ENCODE assay signal across 8 cellular contexts in the genomic region with DNA sequence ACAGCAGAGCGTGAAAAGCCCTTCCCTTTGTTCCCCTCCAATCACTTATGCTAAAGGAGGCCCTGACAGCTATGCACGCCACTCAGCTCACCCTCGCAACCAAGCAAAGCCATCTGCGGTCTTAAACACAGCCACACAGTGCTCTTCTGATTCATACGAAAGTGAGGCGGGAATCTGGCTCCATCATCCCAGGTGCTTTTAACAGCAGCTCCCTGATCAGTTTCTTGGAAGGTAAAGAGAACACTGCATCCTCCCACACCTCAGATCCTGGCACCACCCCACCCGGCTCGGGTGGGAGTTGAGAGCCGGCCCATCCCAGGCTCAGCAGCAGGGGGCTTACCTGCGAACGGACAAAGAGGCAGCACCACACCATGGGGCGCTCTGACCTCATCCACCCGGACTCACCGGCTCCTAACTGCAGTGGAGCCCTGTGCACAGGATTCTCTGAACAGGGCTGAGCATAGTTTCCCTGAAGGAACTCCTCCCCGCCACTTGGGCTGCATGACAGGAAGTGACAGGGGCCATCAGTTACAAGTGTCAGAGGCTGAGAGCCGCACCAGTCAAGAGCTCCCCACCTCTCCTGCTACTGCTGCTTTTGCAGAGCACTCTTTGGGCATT.
DNase-seq lines count a peak whose midpoint lies in the region; ATAC-seq and TF ChIP-seq lines count a peak whose summit lies in the region.

No MANE protein-coding gene starts in this region.

- TF ChIP-seq POLR2A in NB4 (IDR thresholded peaks at IDR 0.05; ENCODE audit: extremely low read depth, insufficient read length), result no peak

- no peak overlapping the region for H3K4me3 ChIP-seq in NB4 (ENCODE audit: low read depth, low read length)

- peak; percentile 48 for ATAC-seq in GM21529 (IDR thresholded peaks at IDR 0.05; ENCODE audit: unreplicated experiment)

- DNase-seq in DMS79 (lab: John Stamatoyannopoulos, UW) (peak; percentile 38), NB4 (ENCODE audit: low read depth) (peak; percentile 40), iPS-NIHi11 (ENCODE audit: low spot score) (peak; percentile 30), NCI-H2029 treated with DMSO at 0.1 percent for 48 hours (lab: John Stamatoyannopoulos, UW) (no peak), mesenteric fat pad (ENCODE audit: low spot score) (no peak)
- peak; percentile 25 to 54 (median 47) for DNase-seq in activated CD8-positive, alpha-beta memory T cell treated with anti-CD3 and anti-CD28 coated beads for 48 hours (ENCODE audit: low read depth in 2 of 3, low spot score in 2 of 3)
- DNase-seq in stimulated activated CD8-positive, alpha-beta memory T cell treated with anti-CD3 and anti-CD28 coated beads, Interleukin-4, amount 100 ng/mL, for 1 hour (ENCODE audit: low read depth in 2 of 2, low spot score in 1 of 2), result peak; percentile 36 to 40

- TF ChIP-seq CTCF in NB4 (IDR thresholded peaks at IDR 0.05; ENCODE audit: low read depth, low read length), result no peak

Comparison
In these comparisons a context has a peak if more than half of its experiments do, and no peak if none do; other contexts are left out.
1. DNase-seq: peak in DMS79 (single experiment), NB4 (single experiment), activated CD8-positive, alpha-beta memory T cell treated with anti-CD3 and anti-CD28 coated beads for 48 hours (3 of 3), iPS-NIHi11 (single experiment) and stimulated activated CD8-positive, alpha-beta memory T cell treated with anti-CD3 and anti-CD28 coated beads, Interleukin-4, amount 100 ng/mL, for 1 hour (2 of 2); none in NCI-H2029 treated with DMSO at 0.1 percent for 48 hours (single experiment) and mesenteric fat pad (single experiment).